8 cellular contexts compared by ENCODE assay signal in the genomic region with DNA sequence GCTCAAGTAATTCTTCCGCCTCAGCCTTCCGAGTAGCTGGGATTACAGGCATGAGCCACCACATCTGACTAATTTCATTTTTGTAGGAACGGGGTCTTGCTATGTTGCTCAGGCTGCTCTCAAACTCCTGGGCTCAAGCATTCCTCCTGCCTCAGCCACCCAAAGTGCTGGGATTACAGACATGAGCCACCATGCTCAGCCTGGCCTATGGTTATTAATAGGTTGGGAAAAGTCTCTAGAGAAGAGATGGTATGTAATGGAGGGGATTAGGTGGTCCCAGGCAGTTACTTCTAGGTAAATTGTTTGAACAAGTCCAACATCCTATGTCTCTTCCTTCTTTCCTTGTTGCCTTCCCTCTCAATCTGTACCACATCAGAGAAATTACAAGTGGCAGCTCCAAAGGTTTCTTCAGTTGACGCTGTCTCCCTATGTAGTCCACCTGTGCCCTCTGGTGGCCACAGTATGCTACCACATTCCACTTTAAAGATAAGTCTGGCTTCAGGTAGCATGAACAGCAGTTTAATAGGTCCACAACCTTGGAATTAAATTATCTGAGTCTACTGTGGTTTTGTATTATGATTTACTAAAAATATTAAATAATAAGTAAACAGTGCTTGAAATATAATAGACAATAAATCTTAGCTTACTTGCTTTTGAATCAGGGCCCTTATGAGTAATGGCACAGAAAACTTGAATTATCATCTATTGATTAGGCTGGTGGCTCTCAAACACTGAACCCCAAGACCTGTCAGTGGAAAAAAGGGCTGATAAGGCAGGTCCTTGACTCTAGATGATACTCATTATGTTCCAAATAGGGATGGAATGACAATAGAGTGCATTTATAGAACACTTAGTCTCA. TPM values are rescaled to one million over a fixed set of nuclear protein-coding genes. Genes with fewer than 3 reads are reported as not detected.
DNase-seq lines count a peak whose midpoint lies in the region; ATAC-seq, FAIRE-seq and TF ChIP-seq lines count a peak whose summit lies in the region.

No MANE protein-coding gene starts in this region.

- peak; percentile 85 for FAIRE-seq in GM18507 (lab: Jason Lieb, UNC)

- no peaks in the 10 kb centered on the region for H3K27me3 Mint-ChIP-seq in activated CD4-positive, alpha-beta T cell treated with anti-CD3 and anti-CD28 coated beads, Interleukin-2, amount 10 ng/mL, durations not matched to agents 24 days and 14 days

- intact Hi-C loops in activated CD4-positive, alpha-beta T cell treated with anti-CD3 and anti-CD28 coated beads, Interleukin-2, amount 10 ng/mL, durations not matched to agents 24 days and 14 days (cut with micrococcal nuclease) = loop anchor here (1.0 to 2.0 kb wide), 3 partner anchors 30 to 354 kb away; a partner anchor contains a TSS
- intact Hi-C loops in lower leg skin (cut with DNase I; ENCODE audit: low total_unique reads) = loop anchor here (10.0 kb wide), 1 partner anchor 356 kb away; no protein-coding TSS in a partner anchor

- TF ChIP-seq CTCF in lower leg skin (IDR thresholded peaks at IDR 0.05) = peak in 1 of 3 donors; percentile 78

- no peak overlapping the region for H3K4me3 Mint-ChIP-seq in activated CD4-positive, alpha-beta T cell treated with anti-CD3 and anti-CD28 coated beads, Interleukin-2, amount 10 ng/mL, durations not matched to agents 24 days and 14 days

- no peaks in the 10 kb centered on the region for H3K9me3 Mint-ChIP-seq in activated CD4-positive, alpha-beta T cell treated with anti-CD3 and anti-CD28 coated beads, Interleukin-2, amount 10 ng/mL, durations not matched to agents 24 days and 14 days

- H3K4me3 ChIP-seq in lower leg skin (ENCODE audit: low read depth, poor library complexity, severe bottlenecking) = no peak overlapping the region

- no peak overlapping the region for H3K27ac Mint-ChIP-seq in activated CD4-positive, alpha-beta T cell treated with anti-CD3 and anti-CD28 coated beads, Interleukin-2, amount 10 ng/mL, durations not matched to agents 24 days and 14 days

- peak; percentile 45 for DNase-seq in 8988T
- DNase-seq in GM18507 (ENCODE audit: extremely low spot score, insufficient read length, low read depth) = peak; percentile 37
- peak; percentile 59 to 85 for DNase-seq in NCI-H526 (lab: John Stamatoyannopoulos, UW)
- DNase-seq in activated CD4-positive, alpha-beta T cell treated with anti-CD3 and anti-CD28 coated beads, Interleukin-2, amount 10 ng/mL, durations not matched to agents 24 days and 14 days = peak; percentile 89
- peak; percentile 80 for DNase-seq in dedifferentiated amniotic fluid mesenchymal stem cell (ENCODE audit: extremely low spot score)
- DNase-seq in lower leg skin (ENCODE audit: low spot score in 2 of 2) = peak; percentile 74 to 92
- DNase-seq in stimulated activated CD8-positive, alpha-beta memory T cell treated with anti-CD3 and anti-CD28 coated beads, Interleukin-15, amount 100 ng/mL, for 1 hour (ENCODE audit: low read depth) = peak; percentile 48

- TF ChIP-seq POLR2A in lower leg skin (IDR thresholded peaks at IDR 0.05) = no peak

- peak; percentile 86 for ATAC-seq in HG03354 (IDR thresholded peaks at IDR 0.05; ENCODE audit: poor library complexity, severe bottlenecking, unreplicated experiment)

- WGBS in lower leg skin, 2 donors = 69 to 72% methylated on average over 4 of the region's 4 CpGs

- H3K4me1 Mint-ChIP-seq in activated CD4-positive, alpha-beta T cell treated with anti-CD3 and anti-CD28 coated beads, Interleukin-2, amount 10 ng/mL, durations not matched to agents 24 days and 14 days = no peaks in the 10 kb centered on the region

- peaks cover 4% of the 10 kb centered on the region for H3K36me3 Mint-ChIP-seq in activated CD4-positive, alpha-beta T cell treated with anti-CD3 and anti-CD28 coated beads, Interleukin-2, amount 10 ng/mL, durations not matched to agents 24 days and 14 days (ENCODE audit: low read depth)

RNA-seq across cellular contexts. Expression of a gene that starts 9.7 kb away (rescaled TPM):
- 2.5 TPM in 2 replicates for total RNA-seq in activated CD4-positive, alpha-beta T cell treated with anti-CD3 and anti-CD28 coated beads, Interleukin-2, amount 10 ng/mL, durations not matched to agents 24 days and 14 days
- 1 to 10 TPM; 3.8 to 8.3 (median 6.0) TPM for total RNA-seq in lower leg skin

RNA-seq across cellular contexts. Expression of a gene that starts 9.8 kb away (rescaled TPM):
- total RNA-seq in activated CD4-positive, alpha-beta T cell treated with anti-CD3 and anti-CD28 coated beads, Interleukin-2, amount 10 ng/mL, durations not matched to agents 24 days and 14 days = 43.1 and 47.8 TPM in 2 replicates
- total RNA-seq in lower leg skin = 10 to 100 TPM; 24.6 to 32.0 (median 26.1) TPM

RNA-seq across cellular contexts. Expression of a gene that starts 30.2 kb away (rescaled TPM):
- 8.3 and 9.0 TPM in 2 replicates for total RNA-seq in activated CD4-positive, alpha-beta T cell treated with anti-CD3 and anti-CD28 coated beads, Interleukin-2, amount 10 ng/mL, durations not matched to agents 24 days and 14 days
- 10 to 100 TPM in 3 of 4 donors, 1 to 10 TPM in 1; 8.4 to 56.5 (median 33.3) TPM for total RNA-seq in lower leg skin

RNA-seq across cellular contexts. Expression of a gene that starts 46.2 kb away (rescaled TPM):
- total RNA-seq in activated CD4-positive, alpha-beta T cell treated with anti-CD3 and anti-CD28 coated beads, Interleukin-2, amount 10 ng/mL, durations not matched to agents 24 days and 14 days = not detected in 2 replicates
- total RNA-seq in lower leg skin = 1 to 10 TPM in 1 of 4 donors, under 1 TPM in 2, not detected in 1; 0.04 to 1.0 (median 0.49) TPM

Comparison
In these comparisons a context has a peak if more than half of its experiments do, and no peak if none do; other contexts are left out.
1. DNase-seq: peak in every context shown above with its lines; median percentile 89 in activated CD4-positive, alpha-beta T cell treated with anti-CD3 and anti-CD28 coated beads, Interleukin-2, amount 10 ng/mL, durations not matched to agents 24 days and 14 days; 83 in lower leg skin; 80 in dedifferentiated amniotic fluid mesenchymal stem cell; 72 in NCI-H526; 48 in stimulated activated CD8-positive, alpha-beta memory T cell treated with anti-CD3 and anti-CD28 coated beads, Interleukin-15, amount 100 ng/mL, for 1 hour; 45 in 8988T; 37 in GM18507.